In the genomic region with DNA sequence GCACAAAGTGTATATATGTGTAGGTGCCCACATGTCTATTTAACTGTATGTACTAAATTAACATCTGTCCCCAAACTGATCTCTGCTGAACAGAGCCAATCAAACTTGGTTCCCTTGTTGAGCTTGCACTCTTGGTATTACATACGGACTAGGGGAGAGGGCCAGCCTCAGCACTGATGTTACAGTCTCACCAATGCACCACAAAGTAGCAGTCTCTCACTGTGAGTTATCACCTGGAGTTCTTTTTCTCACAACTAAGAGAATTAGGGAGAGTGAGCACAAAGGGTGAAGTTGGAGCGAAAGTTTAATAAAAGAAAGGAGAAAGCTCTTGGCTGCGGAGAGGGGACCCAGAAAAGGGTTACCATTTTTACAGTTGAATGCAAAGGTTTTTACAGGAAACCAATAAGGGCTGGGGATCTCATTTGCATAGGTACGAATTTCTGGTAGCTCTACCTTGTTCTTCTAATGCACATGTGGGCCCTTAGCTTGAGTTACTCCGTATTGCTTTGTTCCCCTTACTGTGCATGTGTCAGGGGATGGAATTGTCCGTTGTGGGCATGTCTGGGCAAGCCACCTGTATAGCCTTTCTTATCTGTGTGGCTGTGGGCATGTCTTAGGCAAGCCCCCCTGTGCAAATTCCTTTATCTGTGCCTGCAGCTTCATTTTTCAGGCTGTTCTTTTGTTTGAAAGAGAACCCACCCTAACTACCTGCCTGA, we compare ENCODE assay signal across 11 cellular contexts. TPM values are rescaled to one million over a fixed set of nuclear protein-coding genes. Genes with fewer than 3 reads are reported as not detected.
DNase-seq lines count a peak whose midpoint lies in the region; ATAC-seq, FAIRE-seq and TF ChIP-seq lines count a peak whose summit lies in the region.
"Had no signal": no experiment of that assay in that cellular context is flagged by ENCODE, and none has a peak within 500 bp of the region (broad histone marks: within the 10 kb centered on the region; RNA-seq: fewer than 3 reads in every experiment).

No MANE protein-coding gene starts in this region.

- H3K56ac ChIP-seq in IMR-90 (ENCODE audit: extremely low read depth, insufficient read depth, low read length) = no peak overlapping the region

- H4K20me1 ChIP-seq in IMR-90 (ENCODE audit: insufficient read depth, low read length) = no peaks in the 10 kb centered on the region

- H3K36me3 ChIP-seq in IMR-90 (ENCODE audit: control insufficient read depth, insufficient read depth, low read length) (no peaks in the 10 kb centered on the region), mucosa of rectum (ENCODE audit: control insufficient read depth in 2 of 2, insufficient read depth in 2 of 2, low read length in 2 of 2) (no peaks in the 10 kb centered on the region)

- no peak overlapping the region for H3K9ac ChIP-seq in IMR-90 (ENCODE audit: low read depth, low read length)
- no peak overlapping the region for H3K9ac ChIP-seq in mucosa of rectum (ENCODE audit: low read depth in 1 of 2, low read length in 2 of 2)

- H3K27me3 Mint-ChIP-seq in activated B cell treated with CpG ODN at 0.5 μM for 24 hours = no peaks in the 10 kb centered on the region

- no peaks in the 10 kb centered on the region for H3K36me3 Mint-ChIP-seq in activated B cell treated with CpG ODN at 0.5 μM for 24 hours (ENCODE audit: low read depth)

- no TSS peak for BruUV-seq in IMR-90 (replicated peaks; lab: Mats Ljungman, UMichigan)

- no peaks in the 10 kb centered on the region for H3K9me1 ChIP-seq in IMR-90 (ENCODE audit: insufficient read depth, low read length)

- peaks cover 2% of the 10 kb centered on the region for H3K9me3 Mint-ChIP-seq in activated B cell treated with CpG ODN at 0.5 μM for 24 hours

- dilution Hi-C loops in IMR-90 (cut with HindIII; ENCODE audit: low sequenced_read_pairs, unreplicated experiment) = no loop called here

- H3K27ac ChIP-seq in IMR-90 (ENCODE audit: insufficient read depth, low read length) (no peak overlapping the region; the same call in 1 of the 2 replicates), mucosa of rectum (ENCODE audit: low read depth in 2 of 2, low read length in 2 of 2) (peak overlapping the region; percentile 41 to 69)

- H2BK120ac ChIP-seq in IMR-90 (ENCODE audit: low read depth, low read length) = peak overlapping the region; percentile 94

- peak overlapping the region; percentile 95 for H3K27ac Mint-ChIP-seq in activated B cell treated with CpG ODN at 0.5 μM for 24 hours

- H3K4ac ChIP-seq in IMR-90 (ENCODE audit: low read depth, low read length) = peak overlapping the region; percentile 80; the same call in 1 of the 2 replicates

- H3K79me1 ChIP-seq in IMR-90 (ENCODE audit: low read depth in 1 of 2, low read length in 2 of 2) = no peaks in the 10 kb centered on the region

- H4K91ac ChIP-seq in IMR-90 (ENCODE audit: insufficient read depth, low read depth, low read length) = peak overlapping the region; percentile 74

- H2BK5ac ChIP-seq in IMR-90 (ENCODE audit: low read depth, low read length, poor library complexity, severe bottlenecking) = peak overlapping the region; percentile 88

- peaks cover 76% of the 10 kb centered on the region for H3K4me1 Mint-ChIP-seq in activated B cell treated with CpG ODN at 0.5 μM for 24 hours

- H3K4me3 ChIP-seq in IMR-90 (ENCODE audit: insufficient read depth, low read depth, low read length) (no peak overlapping the region), mucosa of rectum (ENCODE audit: low read length in 2 of 2) (no peak overlapping the region)

- H3K23ac ChIP-seq in IMR-90 (ENCODE audit: low read depth, low read length) = peak overlapping the region; percentile 56; the same call in 1 of the 2 replicates

- intact Hi-C loops in IMR-90 (cut with micrococcal nuclease) (no loop called here), activated B cell treated with CpG ODN at 0.5 μM for 24 hours (cut with micrococcal nuclease) (no loop called here)

- TF ChIP-seq RAD21 in IMR-90 (IDR thresholded peaks at IDR 0.05; ENCODE audit: low read length) = no peak

- H2AK5ac ChIP-seq in IMR-90 (ENCODE audit: low read depth, low read length) = peak overlapping the region; percentile 62; the same call in 1 of the 2 replicates

- no peak for TF ChIP-seq CTCF in IMR-90 (conservative IDR thresholded peaks at IDR 0.05; ENCODE audit: low read depth, low read length)
- no peak for TF ChIP-seq CTCF in activated B cell treated with CpG ODN at 0.5 μM for 24 hours (IDR thresholded peaks at IDR 0.05)

- H3K27me3 ChIP-seq in IMR-90 (ENCODE audit: control insufficient read depth, insufficient read depth, low read length) (no peaks in the 10 kb centered on the region; the same call in none of the 2 replicates), mucosa of rectum (ENCODE audit: control insufficient read depth in 2 of 2, insufficient read depth in 2 of 2, low read length in 2 of 2) (no peaks in the 10 kb centered on the region)

- H3K4me1 ChIP-seq in IMR-90 (ENCODE audit: control insufficient read depth, insufficient read depth, low read length) (peaks cover 2% of the 10 kb centered on the region), mucosa of rectum (ENCODE audit: control insufficient read depth in 2 of 2, insufficient read depth in 2 of 2, low read length in 2 of 2) (peaks cover 5 to 8% of the 10 kb centered on the region in 2 donors)

- H3K9me3 ChIP-seq in IMR-90 (ENCODE audit: control insufficient read depth, insufficient read depth, low read length) = no peaks in the 10 kb centered on the region
- no peaks in the 10 kb centered on the region for H3K9me3 ChIP-seq in mucosa of rectum (ENCODE audit: control insufficient read depth in 2 of 2, low read length in 2 of 2)

- H3K18ac ChIP-seq in IMR-90 (ENCODE audit: low read depth, low read length) = peak overlapping the region; percentile 99

- FAIRE-seq in GM12892 (lab: Jason Lieb, UNC) = peak; percentile 86

- no peak overlapping the region for H3K4me2 ChIP-seq in IMR-90 (ENCODE audit: low read depth, low read length)

- in situ Hi-C loops in IMR-90 (cut with MboI; ENCODE audit: low sequenced_read_pairs) = no loop called here

- H4K8ac ChIP-seq in IMR-90 (ENCODE audit: low read depth in 2 of 2, low read length in 2 of 2) = peak overlapping the region; percentile 74 to 91; a peak in 3 of 4 replicates

- H2AK9ac ChIP-seq in IMR-90 (replicated peaks; ENCODE audit: low read depth, low read length, poor library complexity) = peak overlapping the region; percentile 74

- peak overlapping the region; percentile 42 for H3K4me3 Mint-ChIP-seq in activated B cell treated with CpG ODN at 0.5 μM for 24 hours

- 78% methylated on average over 4 of the region's 6 CpGs; no CpG with 5 or more reads in 1 of the 2 experiments for WGBS in IMR-90 (ENCODE audit: extremely low coverage in 2 of 2, insufficient read length in 1 of 2), 2 experiments

- peak overlapping the region; percentile 89 for H3K14ac ChIP-seq in IMR-90 (replicated peaks; ENCODE audit: low read depth, low read length)

- TF ChIP-seq POLR2A in GM12892 (IDR thresholded peaks at IDR 0.05; ENCODE audit: low read depth, low read length) = peak; percentile 37; the same call in 1 of the 2 replicates
- TF ChIP-seq POLR2A in IMR-90 (IDR thresholded peaks at IDR 0.05; ENCODE audit: low read depth, low read length) = no peak

- peak overlapping the region; percentile 74; the same call in 1 of the 3 replicates for H2BK15ac ChIP-seq in IMR-90 (ENCODE audit: low read depth, low read length)

- CTCF ChIA-PET in IMR-90 (lab: Yijun Ruan, JAX) = interaction anchor here (0.5 to 2.1 kb wide), 3 partner anchors 9 to 422 kb away, joined by 3 to 5 read pairs (median 5); no protein-coding TSS in a partner anchor
- CTCF ChIA-PET in activated B cell treated with CpG ODN at 0.5 μM for 24 hours (lab: Charles Lee) = interaction anchor here (1.5 to 2.5 kb wide), 2 partner anchors 10 to 186 kb away, joined by 6 to 7 read pairs; no protein-coding TSS in a partner anchor

- H2AFZ ChIP-seq in IMR-90 (replicated peaks; ENCODE audit: low read length, poor library complexity) = no peak overlapping the region

- DNase-seq in GM12892 (ENCODE audit: insufficient read length) (no peak), IMR-90 (peak; percentile 13), activated B cell treated with CpG ODN at 0.5 μM for 24 hours (no peak), NCI-H2171 (lab: John Stamatoyannopoulos, UW) (no peak), GF-D8 (lab: John Stamatoyannopoulos, UW) (no peak), NCI-H128 (lab: John Stamatoyannopoulos, UW; ENCODE audit: unreplicated experiment) (no peak), middle frontal gyrus (ENCODE audit: extremely low spot score, low spot score) (no peak)
- DNase-seq: left cardiac atrium had no signal

- H2BK20ac ChIP-seq in IMR-90 (ENCODE audit: low read depth, low read length) = peak overlapping the region; percentile 92

- peak overlapping the region; percentile 100 for H4K5ac ChIP-seq in IMR-90 (ENCODE audit: low read depth, low read length)

- no peak; the same call in 1 of the 2 replicates for ATAC-seq in IMR-90 (ENCODE audit: low read depth)
- ATAC-seq in activated B cell treated with CpG ODN at 0.5 μM for 24 hours (ENCODE audit: low read depth) = no peak
- ATAC-seq: left cardiac atrium, Right ventricle myocardium inferior, sciatic nerve had no signal

- POLR2A ChIA-PET in IMR-90 (lab: Charles Lee; ENCODE audit: unreplicated experiment) = interaction anchor here (0.7 kb wide), 1 partner anchor 680 kb away, joined by 13 read pairs; no protein-coding TSS in a partner anchor
- POLR2A ChIA-PET in activated B cell treated with CpG ODN at 0.5 μM for 24 hours (lab: Charles Lee) = interaction anchor here (0.6 to 8.8 kb wide), 11 partner anchors 10 to 541 kb away, joined by 3 to 258 read pairs (median 3); partner anchors contain the start of genes CD53, CEPT1, CHI3L2 and DDX20

TF ChIP-seq in IMR-90, 13 proteins besides CTCF, POLR2A, EP300 and RAD21 (continues in another document):
- no peak for TF ChIP-seq USF2 (IDR thresholded peaks at IDR 0.05; ENCODE audit: low read depth, low read length)

RNA-seq across cellular contexts. Expression of gene CHI3L2, which starts 13.3 kb away (rescaled TPM):
- polyA plus RNA-seq in GM12892 (2012; ENCODE audit: missing spikeins) = 2.4 TPM
- 0.18 TPM in 1 of 2 replicates, not detected in the other for total RNA-seq in IMR-90 (2012; rRNA removed)
- 0.19 and 0.39 TPM in 2 replicates for polyA plus RNA-seq in IMR-90 (2012; rRNA removed)
- 0.34 and 0.39 TPM in 2 replicates for polyA plus RNA-seq in IMR-90 (2012; cell fraction: cytosol; rRNA removed)
- 0.15 and 0.24 TPM in 2 replicates for polyA plus RNA-seq in IMR-90 (2012; cell fraction: nucleus; rRNA removed; ENCODE audit: low replicate concordance)
- 19.6 and 23.6 TPM in 2 replicates for total RNA-seq in activated B cell treated with CpG ODN at 0.5 μM for 24 hours

RNA-seq across cellular contexts. Expression of gene DENND2D, which starts 13.8 kb away (rescaled TPM):
- 46.1 TPM for polyA plus RNA-seq in GM12892 (2012; ENCODE audit: missing spikeins)
- 0.83 and 0.90 TPM in 2 replicates for total RNA-seq in IMR-90 (2012; rRNA removed)
- polyA plus RNA-seq in IMR-90 (2012; rRNA removed) = 0.72 and 0.86 TPM in 2 replicates
- 0.70 and 0.77 TPM in 2 replicates for polyA plus RNA-seq in IMR-90 (2012; cell fraction: cytosol; rRNA removed)
- 0.60 and 1.7 TPM in 2 replicates for polyA plus RNA-seq in IMR-90 (2012; cell fraction: nucleus; rRNA removed; ENCODE audit: low replicate concordance)
- total RNA-seq in activated B cell treated with CpG ODN at 0.5 μM for 24 hours = 48.9 and 58.6 TPM in 2 replicates

Comparison
In these comparisons a context has a peak if more than half of its experiments do, and no peak if none do; other contexts are left out.
1. RNA of gene CHI3L2, which starts 13.3 kb away (total RNA-seq): 19.6 to 23.6 TPM in activated B cell treated with CpG ODN at 0.5 μM for 24 hours; 0.18 TPM in IMR-90; every median in the first group is over 10 times any median in the second.
2. RNA of gene DENND2D, which starts 13.8 kb away (total RNA-seq): 48.9 to 58.6 TPM in activated B cell treated with CpG ODN at 0.5 μM for 24 hours; 0.83 to 0.90 TPM in IMR-90; every median in the first group is over 10 times any median in the second.